ENCODE assay signal across 1 cellular context in the genomic region with DNA sequence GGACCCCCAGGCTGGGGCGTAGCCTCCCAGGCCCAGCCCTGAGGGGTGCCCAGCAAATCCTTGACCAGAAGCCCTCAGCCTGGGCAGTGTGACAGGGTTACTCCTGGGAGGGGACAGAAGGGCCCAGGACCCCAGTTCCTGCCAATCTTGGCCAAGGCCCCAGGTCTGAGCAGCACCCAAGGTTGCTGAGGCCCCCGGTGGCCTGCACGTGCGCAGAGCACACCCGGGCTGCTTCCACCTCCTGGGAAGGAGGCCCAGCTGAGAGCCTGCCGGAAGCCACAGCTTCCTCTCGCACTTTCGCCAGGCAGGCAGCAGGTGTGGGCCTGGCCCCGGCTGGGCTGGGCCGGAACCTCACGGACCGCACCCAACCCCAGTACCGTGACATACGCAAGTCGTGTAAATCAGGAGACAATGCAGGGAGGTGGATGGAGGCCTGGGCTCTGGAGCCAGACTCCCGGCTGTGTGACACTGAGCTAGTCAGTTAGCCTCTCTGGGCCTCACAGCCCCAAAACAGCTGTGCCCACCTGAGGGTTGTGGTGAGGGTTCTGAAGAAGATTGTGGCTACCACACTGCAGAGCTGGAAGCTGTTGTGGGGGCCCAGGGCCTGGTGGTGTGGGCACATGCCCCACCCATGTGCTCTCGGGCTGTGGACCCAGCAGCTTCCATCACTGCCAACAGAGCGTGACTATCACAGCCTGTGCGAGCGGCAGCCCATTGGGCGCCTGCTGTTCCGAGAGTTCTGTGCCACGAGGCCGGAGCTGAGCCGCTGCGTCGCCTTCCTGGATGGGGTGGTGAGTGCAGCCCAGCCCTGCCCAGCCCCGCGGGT.
TF ChIP-seq lines count a peak whose summit lies in the region.

No MANE protein-coding gene starts in this region.

TF ChIP-seq in H1, 55 proteins besides CTCF, POLR2A, EP300 and RAD21:
- TF ChIP-seq POLR2AphosphoS5 (IDR thresholded peaks at IDR 0.05; ENCODE audit: low read depth, low read length) = peak; percentile 10; the same call in 1 of the 2 replicates
- TF ChIP-seq JUND (IDR thresholded peaks at IDR 0.05; ENCODE audit: low read length) = no peak
